ENCODE assay signal across 28 cellular contexts in genomic region chr5:83145241-83145640, GRCh38.
DNase-seq lines count a peak whose midpoint lies in the region; ATAC-seq and TF ChIP-seq lines count a peak whose summit lies in the region.
"Had no signal": no experiment of that assay in that cellular context is flagged by ENCODE, and none has a peak within 500 bp of the region (broad histone marks: within the 10 kb centered on the region; RNA-seq: fewer than 3 reads in every experiment).

No MANE protein-coding gene starts in this region.

- no peak overlapping the region for H3K4me3 ChIP-seq in GM23248
- no peak overlapping the region for H3K4me3 ChIP-seq in body of pancreas
- H3K4me3 ChIP-seq in foreskin fibroblast (ENCODE audit: low read depth in 1 of 2, low read length in 2 of 2), result no peak overlapping the region
- H3K4me3 ChIP-seq: esophagus muscularis mucosa, lower lobe of right lung, thyroid gland, vagina had no signal

- H3K4me1 Mint-ChIP-seq in osteocyte (ENCODE audit: unreplicated experiment), result peaks cover 26% of the 10 kb centered on the region
- H3K4me1 Mint-ChIP-seq: activated CD4-positive, alpha-beta T cell treated with anti-CD3 and anti-CD28 coated beads, Interleukin-2, amount 10 ng/mL, durations not matched to agents 24 days and 14 days had no signal

- H3K36me3 ChIP-seq in GM23248 (ENCODE audit: low read depth) (no peaks in the 10 kb centered on the region), body of pancreas (replicated peaks in 1 of 2; ENCODE audit: insufficient read depth in 1 of 2, low read depth in 2 of 2) (no peaks in the 10 kb centered on the region)
- H3K36me3 ChIP-seq: brain microvascular endothelial cell, esophagus muscularis mucosa, lower lobe of right lung, thyroid gland, vagina, WERI-Rb-1 had no signal

- TF ChIP-seq CTCF in body of pancreas (IDR thresholded peaks at IDR 0.05) (no peak), foreskin fibroblast (IDR thresholded peaks at IDR 0.05; ENCODE audit: low read depth, low read length) (no peak), osteocyte (IDR thresholded peaks at IDR 0.05) (no peak)

- ATAC-seq in body of pancreas (no peak), HG02884 (IDR thresholded peaks at IDR 0.05; ENCODE audit: unreplicated experiment) (no peak)
- ATAC-seq: activated T-cell treated with anti-CD3 and anti-CD28 coated beads, Interleukin-2, amount 50 U/mL, for 4 hours; lower lobe of right lung; stimulated activated naive CD8-positive, alpha-beta T cell treated with anti-CD3 and anti-CD28 coated beads, Interleukin-15, Interleukin-2, amounts not matched to agents 100 U/mL and 50 U/mL, for 24 hours had no signal

- H3K27me3 Mint-ChIP-seq in osteocyte (ENCODE audit: unreplicated experiment), result no peaks in the 10 kb centered on the region
- H3K27me3 Mint-ChIP-seq: activated CD4-positive, alpha-beta T cell treated with anti-CD3 and anti-CD28 coated beads, Interleukin-2, amount 10 ng/mL, durations not matched to agents 24 days and 14 days; dendritic cell treated with granulocyte-macrophage colony-stimulating factor and Interleukin-4, amounts not matched to agents 40 ng/mL and 50 ng/mL, for 4 days had no signal

- H3K4me2 ChIP-seq in GM23248 (ENCODE audit: unreplicated experiment), result no peak overlapping the region

- intact Hi-C loops in body of pancreas (cut with DNase I), result no loop called here

- no peak for TF ChIP-seq POLR2A in body of pancreas (IDR thresholded peaks at IDR 0.05)

- H3K9me3 Mint-ChIP-seq in osteocyte (ENCODE audit: unreplicated experiment), result peaks cover 8% of the 10 kb centered on the region
- H3K9me3 Mint-ChIP-seq: activated CD4-positive, alpha-beta T cell treated with anti-CD3 and anti-CD28 coated beads, Interleukin-2, amount 10 ng/mL, durations not matched to agents 24 days and 14 days; activated T-cell treated with anti-CD3 and anti-CD28 coated beads, Interleukin-2, amount 50 U/mL, for 4 hours; dendritic cell treated with granulocyte-macrophage colony-stimulating factor and Interleukin-4, amounts not matched to agents 40 ng/mL and 50 ng/mL, for 4 days had no signal

- DNase-seq in GM23248, result peak; percentile 42
- DNase-seq in body of pancreas, result no peak
- peak; percentile 26 to 40 for DNase-seq in foreskin fibroblast
- no peak for DNase-seq in osteocyte (ENCODE audit: extremely low spot score, unreplicated experiment)
- no peak for DNase-seq in cerebellar cortex (ENCODE audit: low spot score)
- DNase-seq in activated CD4-positive, CD25-positive, alpha-beta regulatory T cell treated with anti-CD3 and anti-CD28 coated beads, Interleukin-2, amount 50 U/mL, for 72 hours, result no peak
- no peak for DNase-seq in NK-92 treated with Interleukin-12 subunit alpha and Interleukin-12 subunit beta, amount 100 ng/mL, for 24 hours (lab: John Stamatoyannopoulos, UW)
- DNase-seq: activated CD4-positive, alpha-beta T cell treated with anti-CD3 and anti-CD28 coated beads, Interleukin-2, amount 10 ng/mL, durations not matched to agents 24 days and 14 days; activated gamma-delta T cell treated with Interleukin-2 at 50 U/mL for 16 hours; activated T-cell treated with anti-CD3 and anti-CD28 coated beads, Interleukin-2, amount 50 U/mL, for 4 hours; brain microvascular endothelial cell; DMS153; kidney; lower lobe of right lung; NCI-H1092 treated with DMSO at 0.1 percent for 48 hours; NCI-H187; NCI-H2171; NCI-H524 treated with DMSO at 0.1 percent for 48 hours; SHP77; stimulated activated CD4-positive, alpha-beta T cell treated with anti-CD3 and anti-CD28 coated beads, Interleukin-15, amount 100 ng/mL, for 24 hours; stimulated activated naive CD8-positive, alpha-beta T cell treated with anti-CD3 and anti-CD28 coated beads, Interleukin-15, Interleukin-2, amounts not matched to agents 100 U/mL and 50 U/mL, for 24 hours; T-helper 9 cell; thyroid gland; WERI-Rb-1 had no signal

- H3K4me1 ChIP-seq in GM23248 (ENCODE audit: insufficient read depth) (0 out of 2 replicates have a peak, but pooled peaks cover 7% of the 10 kb centered on the region), body of pancreas (peaks cover 16% of the 10 kb centered on the region)
- H3K4me1 ChIP-seq: lower lobe of right lung, thyroid gland, vagina had no signal

- no peaks in the 10 kb centered on the region for H3K9me2 ChIP-seq in GM23248 (ENCODE audit: insufficient read depth)

- H3K27me3 ChIP-seq in GM23248 (replicated peaks; ENCODE audit: insufficient read depth) (no peaks in the 10 kb centered on the region), body of pancreas (no peaks in the 10 kb centered on the region)
- H3K27me3 ChIP-seq: brain microvascular endothelial cell, esophagus muscularis mucosa, thyroid gland, vagina had no signal

- in situ Hi-C loops in GM23248 (cut with MboI), result no loop called here

- H3K9me3 ChIP-seq in GM23248 (ENCODE audit: low read depth) (no peaks in the 10 kb centered on the region), body of pancreas (no peaks in the 10 kb centered on the region)
- H3K9me3 ChIP-seq: esophagus muscularis mucosa, lower lobe of right lung, thyroid gland, vagina had no signal

- H3K9ac ChIP-seq in GM23248, result no peak overlapping the region

- no peaks in the 10 kb centered on the region for H3F3A ChIP-seq in GM23248 (ENCODE audit: insufficient read depth)

- H4K20me1 ChIP-seq in GM23248 (ENCODE audit: insufficient read depth), result no peaks in the 10 kb centered on the region

- H3K27ac ChIP-seq in GM23248, result no peak overlapping the region
- H3K27ac ChIP-seq in body of pancreas, result peak overlapping the region in 3 of 4 donors; percentile 63 to 83 (median 82)
- H3K27ac ChIP-seq: brain microvascular endothelial cell, lower lobe of right lung, thyroid gland, vagina, WERI-Rb-1 had no signal

- H3K4me3 Mint-ChIP-seq in osteocyte (ENCODE audit: unreplicated experiment), result no peak overlapping the region
- H3K4me3 Mint-ChIP-seq: activated CD4-positive, alpha-beta T cell treated with anti-CD3 and anti-CD28 coated beads, Interleukin-2, amount 10 ng/mL, durations not matched to agents 24 days and 14 days; activated T-cell treated with anti-CD3 and anti-CD28 coated beads, Interleukin-2, amount 50 U/mL, for 4 hours; dendritic cell treated with granulocyte-macrophage colony-stimulating factor and Interleukin-4, amounts not matched to agents 40 ng/mL and 50 ng/mL, for 4 days had no signal

- no peak overlapping the region for H2AFZ ChIP-seq in GM23248

- peak overlapping the region; percentile 61 for H3K27ac Mint-ChIP-seq in osteocyte (ENCODE audit: unreplicated experiment)
- H3K27ac Mint-ChIP-seq: activated CD4-positive, alpha-beta T cell treated with anti-CD3 and anti-CD28 coated beads, Interleukin-2, amount 10 ng/mL, durations not matched to agents 24 days and 14 days; dendritic cell treated with granulocyte-macrophage colony-stimulating factor and Interleukin-4, amounts not matched to agents 40 ng/mL and 50 ng/mL, for 4 days had no signal

- no peaks in the 10 kb centered on the region for H3K79me2 ChIP-seq in GM23248 (ENCODE audit: insufficient read depth)

- no peaks in the 10 kb centered on the region for H3K36me3 Mint-ChIP-seq in osteocyte (ENCODE audit: unreplicated experiment)

Comparison
In these comparisons a context has a peak if more than half of its experiments do, and no peak if none do; other contexts are left out.
1. DNase-seq: peak in GM23248 (single experiment) and foreskin fibroblast (2 of 2); none in body of pancreas (0 of 4), osteocyte (single experiment), cerebellar cortex (single experiment), activated CD4-positive, CD25-positive, alpha-beta regulatory T cell treated with anti-CD3 and anti-CD28 coated beads, Interleukin-2, amount 50 U/mL, for 72 hours (single experiment) and NK-92 treated with Interleukin-12 subunit alpha and Interleukin-12 subunit beta, amount 100 ng/mL, for 24 hours (single experiment).